Comparison of ENCODE assay signal across 11 cellular contexts in the genomic region with DNA sequence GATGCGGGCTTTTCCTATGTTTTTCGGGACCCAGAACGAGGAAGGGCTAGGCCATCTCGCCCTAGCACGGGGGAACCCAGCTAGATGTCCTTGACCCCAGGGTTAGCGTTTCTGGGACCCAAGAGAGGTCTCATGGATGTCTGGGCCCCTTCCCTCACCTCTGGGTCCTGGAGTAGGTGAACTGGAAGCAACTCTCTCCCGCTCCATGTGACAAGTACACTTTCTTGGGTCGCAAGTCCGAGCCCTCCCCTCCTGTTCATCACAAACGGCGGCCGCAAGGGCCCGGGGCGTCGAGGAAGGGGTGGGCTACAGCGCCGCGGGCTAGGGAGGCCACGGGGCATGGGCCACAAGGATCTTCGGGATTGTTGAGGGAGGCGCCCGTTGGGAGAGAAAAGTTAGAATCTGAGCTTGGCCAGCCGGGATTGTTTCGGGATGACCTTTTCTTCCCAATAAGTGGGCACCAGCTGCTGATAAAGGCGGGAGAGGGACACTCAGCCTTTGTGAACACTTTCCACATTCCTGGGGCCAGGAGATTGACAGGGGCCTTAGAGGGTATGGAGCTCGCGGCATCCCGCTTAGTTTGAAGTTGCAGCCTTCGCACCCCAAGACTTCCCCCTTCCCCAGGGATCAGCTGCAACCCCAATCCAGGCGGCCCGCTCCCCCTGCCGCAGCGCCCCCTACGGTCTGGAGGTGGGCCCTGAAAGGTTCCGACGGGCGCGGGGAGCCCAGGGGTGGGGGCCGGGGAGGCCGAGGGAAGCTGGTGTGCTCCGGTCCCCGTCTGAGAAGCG.
DNase-seq lines count a peak whose midpoint lies in the region; ATAC-seq and TF ChIP-seq lines count a peak whose summit lies in the region.
"Had no signal": no experiment of that assay in that cellular context is flagged by ENCODE, and none has a peak within 500 bp of the region (broad histone marks: within the 10 kb centered on the region; RNA-seq: fewer than 3 reads in every experiment).

No MANE protein-coding gene starts in this region.

- H2AFZ ChIP-seq in trophoblast cell (ENCODE audit: insufficient read depth, low read length, poor library complexity): no peak overlapping the region

- H2BK120ac ChIP-seq in trophoblast cell (ENCODE audit: insufficient read depth, low read length, poor library complexity): no peak overlapping the region

- TF ChIP-seq CTCF in CD4-positive, alpha-beta T cell (IDR thresholded peaks at IDR 0.05): no peak
- peak; percentile 25 for TF ChIP-seq CTCF in glutamatergic neuron (IDR thresholded peaks at IDR 0.05; ENCODE audit: partially characterized antibody, unreplicated experiment)

- no peak overlapping the region for H3K27ac Mint-ChIP-seq in CD4-positive, alpha-beta T cell
- H3K27ac Mint-ChIP-seq in glutamatergic neuron (ENCODE audit: unreplicated experiment): no peak overlapping the region

- ATAC-seq in CD4-positive, alpha-beta T cell (ENCODE audit: poor library complexity): no peak

- H3K4ac ChIP-seq in trophoblast cell (ENCODE audit: low read depth, low read length): no peak overlapping the region

- no peaks in the 10 kb centered on the region for H3K36me3 Mint-ChIP-seq in CD4-positive, alpha-beta T cell (ENCODE audit: low read depth)
- H3K36me3 Mint-ChIP-seq in glutamatergic neuron (ENCODE audit: unreplicated experiment): no peaks in the 10 kb centered on the region

- H3K18ac ChIP-seq in trophoblast cell (ENCODE audit: low read length): no peak overlapping the region

- H3K9me3 ChIP-seq in CD4-positive, alpha-beta T cell (ENCODE audit: control insufficient read depth, low read length): no peaks in the 10 kb centered on the region
- H3K9me3 ChIP-seq in HUES64 (ENCODE audit: insufficient read depth, low read depth, low read length) (no peaks in the 10 kb centered on the region), trophoblast cell (ENCODE audit: insufficient read depth, low read depth, low read length) (no peaks in the 10 kb centered on the region)
- H3K9me3 ChIP-seq: SJSA1, vagina had no signal

- POLR2A ChIA-PET in CD4-positive, alpha-beta T cell (lab: Charles Lee): no interaction called here

- peak overlapping the region; percentile 76 for H3K4me3 Mint-ChIP-seq in CD4-positive, alpha-beta T cell
- no peak overlapping the region for H3K4me3 Mint-ChIP-seq in glutamatergic neuron (ENCODE audit: unreplicated experiment)

- H3K79me1 ChIP-seq in trophoblast cell (ENCODE audit: low read length): no peaks in the 10 kb centered on the region

- WGBS in HUES64: under 1% methylated on average over 43 of the region's 43 CpGs
- WGBS in trophoblast cell (ENCODE audit: extremely low coverage, insufficient coverage, insufficient read length): no CpG with 5 or more reads among the region's 43 CpGs

- H3K27me3 Mint-ChIP-seq in CD4-positive, alpha-beta T cell: peaks cover 72% of the 10 kb centered on the region
- peaks cover 11% of the 10 kb centered on the region for H3K27me3 Mint-ChIP-seq in glutamatergic neuron (ENCODE audit: unreplicated experiment)

- no peak overlapping the region for H4K91ac ChIP-seq in trophoblast cell (ENCODE audit: low read depth, low read length)

- H3K4me1 Mint-ChIP-seq in CD4-positive, alpha-beta T cell (ENCODE audit: low read depth): peaks cover 10% of the 10 kb centered on the region
- H3K4me1 Mint-ChIP-seq in glutamatergic neuron (ENCODE audit: low read depth, unreplicated experiment): peaks cover 9% of the 10 kb centered on the region

- no peaks in the 10 kb centered on the region for H3K79me2 ChIP-seq in trophoblast cell (ENCODE audit: control insufficient read depth, insufficient read depth, low read length, poor library complexity)

- peaks cover 74% of the 10 kb centered on the region for H3K27me3 ChIP-seq in CD4-positive, alpha-beta T cell (ENCODE audit: control insufficient read depth, insufficient read depth, low read length)
- peaks cover 63% of the 10 kb centered on the region for H3K27me3 ChIP-seq in HUES64 (ENCODE audit: insufficient read depth, low read length)
- H3K27me3 ChIP-seq in trophoblast cell (ENCODE audit: insufficient read depth, low read length): peaks cover 27% of the 10 kb centered on the region
- H3K27me3 ChIP-seq: SJSA1 had no signal

- DNase-seq in CD4-positive, alpha-beta T cell: no peak
- DNase-seq in glutamatergic neuron (peak; percentile 20), trophoblast cell (no peak), NCI-H2029 treated with DMSO at 0.1 percent for 48 hours (lab: John Stamatoyannopoulos, UW) (no peak), DMS114 treated with DMSO at 0.1 percent for 48 hours (lab: John Stamatoyannopoulos, UW; ENCODE audit: unreplicated experiment) (no peak)
- DNase-seq in stimulated activated CD4-positive, alpha-beta T cell treated with anti-CD3 and anti-CD28 coated beads, Interleukin-4, amount 100 ng/mL, for 4 hours: no peak
- DNase-seq: DMS79, Karpas-422 had no signal

- CTCF ChIA-PET in CD4-positive, alpha-beta T cell (lab: Charles Lee): no interaction called here

- H3K9me3 Mint-ChIP-seq in CD4-positive, alpha-beta T cell: no peaks in the 10 kb centered on the region
- H3K9me3 Mint-ChIP-seq in glutamatergic neuron (ENCODE audit: unreplicated experiment): peaks cover 6% of the 10 kb centered on the region

- intact Hi-C loops in CD4-positive, alpha-beta T cell (cut with DNase I, micrococcal nuclease): no loop called here

- H3K4me1 ChIP-seq in HUES64 (ENCODE audit: insufficient read depth, low read length) (peaks cover 30% of the 10 kb centered on the region; the same call in 1 of the 2 replicates), trophoblast cell (ENCODE audit: control insufficient read depth in 1 of 2, insufficient read depth in 2 of 2, low read length in 2 of 2) (peaks cover 0 to 14% of the 10 kb centered on the region in 2 experiments)
- H3K4me1 ChIP-seq: SJSA1 had no signal

- no peak overlapping the region for H2BK12ac ChIP-seq in trophoblast cell (ENCODE audit: low read length)

- H3K27ac ChIP-seq in CD4-positive, alpha-beta T cell (ENCODE audit: low read depth, low read length): no peak overlapping the region
- H3K27ac ChIP-seq in HUES64 (ENCODE audit: low read depth, low read length) (peak overlapping the region; percentile 45; the same call in 1 of the 2 replicates), trophoblast cell (ENCODE audit: low read depth, low read length) (no peak overlapping the region)
- H3K27ac ChIP-seq: SJSA1, vagina had no signal

- H3K4me3 ChIP-seq in HUES64 (ENCODE audit: low read length) (peak overlapping the region; percentile 60), trophoblast cell (ENCODE audit: low read depth, low read length) (no peak overlapping the region)

- peak overlapping the region; percentile 57 for H3K9ac ChIP-seq in HUES64 (ENCODE audit: low read depth, low read length)
- H3K9ac ChIP-seq in trophoblast cell (ENCODE audit: low read length): no peak overlapping the region

- H3K4me2 ChIP-seq in trophoblast cell (ENCODE audit: low read length): peak overlapping the region; percentile 70

- no peak overlapping the region for H2AK5ac ChIP-seq in trophoblast cell (ENCODE audit: low read length)

- H3K36me3 ChIP-seq in HUES64 (ENCODE audit: insufficient read depth, low read length) (no peaks in the 10 kb centered on the region), trophoblast cell (ENCODE audit: control insufficient read depth in 1 of 2, insufficient read depth in 2 of 2, low read length in 2 of 2) (no peaks in the 10 kb centered on the region)
- H3K36me3 ChIP-seq: SJSA1, vagina had no signal

- H3K23ac ChIP-seq in trophoblast cell (ENCODE audit: low read length): no peak overlapping the region

- H4K12ac ChIP-seq in trophoblast cell (ENCODE audit: low read depth, low read length): no peak overlapping the region

- no peak overlapping the region for H3K14ac ChIP-seq in trophoblast cell (ENCODE audit: low read length)

- H2BK5ac ChIP-seq in trophoblast cell (ENCODE audit: low read depth, low read length, poor library complexity): no peak overlapping the region

- no peak overlapping the region for H4K8ac ChIP-seq in trophoblast cell (ENCODE audit: low read depth, low read length)
